8 cellular contexts compared by ENCODE assay signal in genomic region chr4:82890913-82891727, GRCh38. TPM values are rescaled to one million over a fixed set of nuclear protein-coding genes. Genes with fewer than 3 reads are reported as not detected.
DNase-seq lines count a peak whose midpoint lies in the region; ATAC-seq and TF ChIP-seq lines count a peak whose summit lies in the region.

Gene SEC31A (minus strand): TSS chr4:82891153. CDS start chr4:82881936, 9,217 bp downstream.

- H2AFZ ChIP-seq in osteoblast (ENCODE audit: low read length) = peak within 1 kb of the TSS; percentile 74

- H3K4me1 ChIP-seq in osteoblast (ENCODE audit: insufficient read depth, low read length) (peaks cover 25% of the 10 kb centered on the region), thoracic aorta (ENCODE audit: control insufficient read depth in 1 of 2, low read depth in 2 of 2) (peaks cover 20 to 36% of the 10 kb centered on the region in 2 donors)

- H3K36me3 Mint-ChIP-seq in activated naive CD8-positive, alpha-beta T cell = peaks cover 12% of the 10 kb centered on the region

- H3K27me3 Mint-ChIP-seq in activated naive CD8-positive, alpha-beta T cell = no peaks in the 10 kb centered on the region

- H4K20me1 ChIP-seq in osteoblast (ENCODE audit: insufficient read depth, low read length) = peaks cover 28% of the 10 kb centered on the region

- peaks cover 77% of the 10 kb centered on the region for H3K79me2 ChIP-seq in osteoblast (ENCODE audit: insufficient read depth, low read length)

- CTCF ChIA-PET in GM10248 (lab: Yijun Ruan, JAX) = interaction anchor here (1.0 kb wide), 1 partner anchor 8 kb away, joined by 3 read pairs; no protein-coding TSS in a partner anchor

- no peaks in the 10 kb centered on the region for H3K9me3 ChIP-seq in osteoblast (ENCODE audit: low read depth, low read length)
- H3K9me3 ChIP-seq in thoracic aorta = no peaks in the 10 kb centered on the region

- H3K36me3 ChIP-seq in osteoblast (ENCODE audit: insufficient read depth, low read length) (peaks cover 25% of the 10 kb centered on the region), thoracic aorta (peaks cover 6% of the 10 kb centered on the region)

- H3K4me3 ChIP-seq in osteoblast (ENCODE audit: insufficient read depth, low read length) (peak within 1 kb of the TSS; percentile 98), thoracic aorta (peak within 1 kb of the TSS; percentile 89)

- H3K27ac ChIP-seq in osteoblast (ENCODE audit: low read depth, low read length) (peak within 1 kb of the TSS; percentile 99), thoracic aorta (peak within 1 kb of the TSS; percentile 95 to 98)

- H3K4me1 Mint-ChIP-seq in activated naive CD8-positive, alpha-beta T cell (ENCODE audit: low read depth) = peaks cover 46% of the 10 kb centered on the region

- no peaks in the 10 kb centered on the region for H3K9me3 Mint-ChIP-seq in activated naive CD8-positive, alpha-beta T cell (ENCODE audit: low read depth)

- peak; percentile 95 for DNase-seq in GM10248 (ENCODE audit: extremely low spot score)
- peak; percentile 95 for DNase-seq in NCI-H1092 treated with DMSO at 0.1 percent for 48 hours (lab: John Stamatoyannopoulos, UW)
- DNase-seq in SKM-1 (lab: John Stamatoyannopoulos, UW; ENCODE audit: unreplicated experiment) = peak; percentile 96
- DNase-seq in glomerular visceral epithelial cell (ENCODE audit: extremely low spot score) = peak; percentile 97
- DNase-seq in osteoblast (ENCODE audit: insufficient read length, low spot score, missing footprints) = peak; percentile 91
- DNase-seq in thoracic aorta (ENCODE audit: low spot score) = peak; percentile 84

- H3K27me3 ChIP-seq in osteoblast (ENCODE audit: insufficient read depth, low read length) (no peaks in the 10 kb centered on the region), thoracic aorta (replicated peaks; ENCODE audit: insufficient read depth) (no peaks in the 10 kb centered on the region)

- POLR2A ChIA-PET in GM10248 (lab: Yijun Ruan, JAX) = interaction anchor here (0.6 to 1.3 kb wide), 2 partner anchors 9 to 650 kb away, joined by 6 read pairs; partner anchors contain the start of gene THAP9

- peak; percentile 92 for ATAC-seq in HG02623 (IDR thresholded peaks at IDR 0.05; ENCODE audit: unreplicated experiment)
- ATAC-seq in thoracic aorta (ENCODE audit: insufficient number of reproducible peaks, low FRiP score, low read depth) = peak; percentile 98

- H3K4me3 Mint-ChIP-seq in activated naive CD8-positive, alpha-beta T cell = peak within 1 kb of the TSS; percentile 95

- TF ChIP-seq CTCF in GM10248 (IDR thresholded peaks at IDR 0.05; ENCODE audit: control extremely low read depth, extremely low read depth, low read depth, missing control alignments) = no peak
- no peak for TF ChIP-seq CTCF in osteoblast (IDR thresholded peaks at IDR 0.05; ENCODE audit: extremely low read depth, low read depth, low read length)
- TF ChIP-seq CTCF in thoracic aorta (IDR thresholded peaks at IDR 0.05) = no peak

- H3K4me2 ChIP-seq in osteoblast (ENCODE audit: insufficient read depth, low read length) = peak within 1 kb of the TSS; percentile 89

- H3K27ac Mint-ChIP-seq in activated naive CD8-positive, alpha-beta T cell = peak within 1 kb of the TSS; percentile 95

RNA-seq across cellular contexts. Expression of gene SEC31A, which starts in this region (rescaled TPM):
- 487 and 513 TPM in 2 replicates for total RNA-seq in osteoblast
- total RNA-seq in thoracic aorta = 100 to 1,000 TPM; 248 to 337 TPM

Comparison
In these comparisons a context has a peak if more than half of its experiments do, and no peak if none do; other contexts are left out.
1. Peak in every context shown above with its lines: DNase-seq, ATAC-seq, H3K4me3 ChIP-seq and H3K27ac ChIP-seq.